1 cellular context compared by ENCODE assay signal in the genomic region with DNA sequence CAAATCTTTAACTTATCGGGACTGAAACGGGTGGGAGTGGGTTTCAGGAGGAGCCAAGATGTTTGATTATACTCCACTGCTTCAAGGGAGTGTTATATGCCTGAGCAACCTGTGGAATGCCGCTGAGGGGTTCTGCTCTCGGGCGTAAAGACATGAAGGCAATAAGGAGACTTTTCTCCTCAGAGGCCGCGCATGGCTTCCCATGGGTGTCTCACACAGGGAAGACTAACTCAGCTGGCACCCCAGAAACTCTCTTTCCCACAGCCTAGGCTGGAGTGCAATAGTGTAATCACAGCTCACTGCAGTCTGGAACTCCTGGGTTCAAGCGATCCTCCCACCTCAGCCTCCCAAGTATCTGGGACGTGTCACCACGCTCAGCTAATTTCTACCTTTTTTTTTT.
A peak's percentile ranks its signal among the peaks of the same experiment; 100 is the strongest.
TF ChIP-seq lines count a peak whose summit lies in the region.

No MANE protein-coding gene starts in this region.

TF ChIP-seq in K562, 482 proteins besides CTCF, POLR2A, EP300 and RAD21:
- TF ChIP-seq, protein P1, sequence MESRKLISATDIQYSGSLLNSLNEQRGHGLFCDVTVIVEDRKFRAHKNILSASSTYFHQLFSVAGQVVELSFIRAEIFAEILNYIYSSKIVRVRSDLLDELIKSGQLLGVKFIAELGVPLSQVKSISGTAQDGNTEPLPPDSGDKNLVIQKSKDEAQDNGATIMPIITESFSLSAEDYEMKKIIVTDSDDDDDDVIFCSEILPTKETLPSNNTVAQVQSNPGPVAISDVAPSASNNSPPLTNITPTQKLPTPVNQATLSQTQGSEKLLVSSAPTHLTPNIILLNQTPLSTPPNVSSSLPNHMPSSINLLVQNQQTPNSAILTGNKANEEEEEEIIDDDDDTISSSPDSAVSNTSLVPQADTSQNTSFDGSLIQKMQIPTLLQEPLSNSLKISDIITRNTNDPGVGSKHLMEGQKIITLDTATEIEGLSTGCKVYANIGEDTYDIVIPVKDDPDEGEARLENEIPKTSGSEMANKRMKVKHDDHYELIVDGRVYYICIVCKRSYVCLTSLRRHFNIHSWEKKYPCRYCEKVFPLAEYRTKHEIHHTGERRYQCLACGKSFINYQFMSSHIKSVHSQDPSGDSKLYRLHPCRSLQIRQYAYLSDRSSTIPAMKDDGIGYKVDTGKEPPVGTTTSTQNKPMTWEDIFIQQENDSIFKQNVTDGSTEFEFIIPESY (CRISPR knock-in tag; IDR thresholded peaks at IDR 0.05), result 0 out of 2 replicates have a peak, but pooled peaks have one; percentile 18
- no peak for TF ChIP-seq SMC3 (conservative IDR thresholded peaks at IDR 0.05; ENCODE audit: insufficient read depth, low read depth, low read length)
